In genomic region chr13:45121421-45121820, GRCh38 we compare ENCODE assay signal across 8 cellular contexts. TPM values are rescaled to one million over a fixed set of nuclear protein-coding genes. Genes with fewer than 3 reads are reported as not detected.
DNase-seq lines count a peak whose midpoint lies in the region; ATAC-seq and TF ChIP-seq lines count a peak whose summit lies in the region.

No MANE protein-coding gene starts in this region.

- H3K9me3 ChIP-seq in MG63 (no peaks in the 10 kb centered on the region), ectodermal cell (ENCODE audit: control insufficient read depth, low read length) (no peaks in the 10 kb centered on the region), neutrophil (no peaks in the 10 kb centered on the region), body of pancreas (no peaks in the 10 kb centered on the region)

- H3K27me3 ChIP-seq in MG63 (no peaks in the 10 kb centered on the region), ectodermal cell (ENCODE audit: control insufficient read depth, insufficient read depth, low read length, poor library complexity, severe bottlenecking) (no peaks in the 10 kb centered on the region), neutrophil (no peaks in the 10 kb centered on the region), body of pancreas (no peaks in the 10 kb centered on the region)

- TF ChIP-seq POLR2A in body of pancreas (IDR thresholded peaks at IDR 0.05), result no peak

- peak; percentile 5 for DNase-seq in DMS 273 treated with DMSO at 0.1 percent for 48 hours (lab: John Stamatoyannopoulos, UW)
- DNase-seq in MG63, result no peak
- DNase-seq in NCI-H2107 (lab: John Stamatoyannopoulos, UW), result no peak
- DNase-seq in NCI-H345 treated with DMSO at 0.1 percent for 48 hours (lab: John Stamatoyannopoulos, UW; ENCODE audit: unreplicated experiment), result no peak
- no peak for DNase-seq in body of pancreas

- ATAC-seq in body of pancreas (no peak), GM19351 (IDR thresholded peaks at IDR 0.05; ENCODE audit: unreplicated experiment) (no peak)

- H3K27ac ChIP-seq in ectodermal cell (ENCODE audit: insufficient read depth, low read depth, low read length, poor library complexity, severe bottlenecking), result no peak overlapping the region
- peak overlapping the region; percentile 91 for H3K27ac ChIP-seq in neutrophil
- no peak overlapping the region for H3K27ac ChIP-seq in body of pancreas

- WGBS in ectodermal cell, 2 experiments, result 30 to 42% methylated on average over 5 to 6 of the region's 6 CpGs
- 6 to 13% methylated on average over 6 of the region's 6 CpGs for WGBS in body of pancreas, 2 donors

- H3K4me3 ChIP-seq in MG63, result peak overlapping the region; percentile 96
- peak overlapping the region; percentile 90 for H3K4me3 ChIP-seq in ectodermal cell (ENCODE audit: insufficient read depth, low read depth, low read length)
- peak overlapping the region; percentile 82 to 96 for H3K4me3 ChIP-seq in neutrophil (ENCODE audit: low read depth in 1 of 2, low read length in 1 of 2)
- peak overlapping the region in 1 of 2 donors; percentile 75 for H3K4me3 ChIP-seq in body of pancreas

- TF ChIP-seq CTCF in neutrophil (IDR thresholded peaks at IDR 0.05), result no peak
- TF ChIP-seq CTCF in body of pancreas (IDR thresholded peaks at IDR 0.05), result no peak

- intact Hi-C loops in body of pancreas (cut with DNase I), result no loop called here

- H3K36me3 ChIP-seq in MG63 (peaks cover 20% of the 10 kb centered on the region), ectodermal cell (ENCODE audit: control insufficient read depth, insufficient read depth, low read length) (no peaks in the 10 kb centered on the region), neutrophil (peaks cover 4% of the 10 kb centered on the region), body of pancreas (replicated peaks in 1 of 2; ENCODE audit: insufficient read depth in 1 of 2, low read depth in 2 of 2) (no peaks in the 10 kb centered on the region)

- H3K4me1 ChIP-seq in ectodermal cell (ENCODE audit: control insufficient read depth, insufficient read depth, low read length), result peaks cover 5% of the 10 kb centered on the region
- H3K4me1 ChIP-seq in neutrophil (ENCODE audit: control insufficient read depth in 1 of 2, insufficient read depth in 1 of 2, low read depth in 1 of 2, low read length in 1 of 2), result peaks cover 20 to 24% of the 10 kb centered on the region in 2 experiments
- H3K4me1 ChIP-seq in body of pancreas, result peaks cover 19% of the 10 kb centered on the region

RNA-seq across cellular contexts. Expression of gene GTF2F2, which starts 1.1 kb away (rescaled TPM):
- 64.5 and 73.7 TPM in 2 replicates for total RNA-seq in MG63 (2014; rRNA removed; shearing (Covaris generic); ENCODE audit: low replicate concordance)
- polyA plus RNA-seq in ectodermal cell (2013, experiment 1 of 4), result 36.0 TPM
- polyA plus RNA-seq in ectodermal cell (2013, experiment 2 of 4), result 39.9 TPM
- 31.1 TPM for polyA plus RNA-seq in ectodermal cell (2013, experiment 3 of 4)
- polyA plus RNA-seq in ectodermal cell (2013, experiment 4 of 4), result 34.8 TPM
- 1 to 10 TPM; 5.9 to 9.6 TPM for total RNA-seq in body of pancreas
